Comparison of ENCODE assay signal across 1 cellular context in the genomic region with DNA sequence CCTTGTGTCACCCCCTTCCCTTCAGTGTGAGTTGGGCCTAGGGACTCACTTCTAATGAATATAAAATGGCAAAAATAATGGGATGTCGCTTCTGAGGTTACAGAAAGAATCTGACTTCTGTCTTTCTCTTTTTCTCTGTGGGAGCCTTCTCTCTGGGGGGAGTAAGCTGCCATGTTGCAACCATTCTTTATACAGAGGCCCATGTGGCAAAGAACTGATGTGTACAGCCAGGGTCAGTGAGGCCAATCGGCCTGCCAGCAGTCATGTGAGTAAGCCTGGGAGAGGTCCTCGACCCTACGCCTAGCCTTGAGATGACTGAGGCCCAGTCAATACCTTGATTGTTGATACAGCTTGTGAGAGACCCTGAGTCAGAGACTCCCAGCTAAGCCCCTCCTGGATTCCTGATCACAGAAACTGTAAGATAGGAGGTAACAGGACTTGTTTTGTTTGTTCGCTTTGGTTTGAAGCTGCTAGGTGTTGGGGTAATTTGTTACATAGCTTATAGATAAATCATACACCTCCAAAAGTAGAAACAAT.
TF ChIP-seq lines count a peak whose summit lies in the region.

No MANE protein-coding gene starts in this region.

TF ChIP-seq in HepG2, 621 proteins besides CTCF, POLR2A, EP300 and RAD21 (continued from another document):
- TF ChIP-seq CCDC6 (CRISPR knock-in tag; IDR thresholded peaks at IDR 0.05), result peak; percentile 58; the same call in 1 of the 2 replicates
TF ChIP-seq in HepG2: peak in this region for 191.
